In genomic region chr3:195709676-195710085, GRCh38 we compare ENCODE assay signal across 1 cellular context.
TF ChIP-seq lines count a peak whose summit lies in the region.

No MANE protein-coding gene starts in this region.

TF ChIP-seq in H1, 55 proteins besides CTCF, POLR2A, EP300 and RAD21:
- TF ChIP-seq RBBP5 (IDR thresholded peaks at IDR 0.05; ENCODE audit: borderline replicate concordance, low read depth, low read length), result no peak
- no peak for TF ChIP-seq SIRT6 (IDR thresholded peaks at IDR 0.05; ENCODE audit: low read length)
- no peak for TF ChIP-seq KDM4A (IDR thresholded peaks at IDR 0.05; ENCODE audit: low read depth, low read length, severe bottlenecking)
- no peak for TF ChIP-seq TAF7 (optimal IDR thresholded peaks at IDR 0.05; ENCODE audit: borderline replicate concordance, low read depth, low read length)
- TF ChIP-seq BACH1 (IDR thresholded peaks at IDR 0.05; ENCODE audit: low read length), result no peak
- no peak for TF ChIP-seq MAFK (IDR thresholded peaks at IDR 0.05; ENCODE audit: low read depth, low read length)
